Comparison of ENCODE assay signal across 10 cellular contexts in genomic region chr3:12658593-12659058, GRCh38. TPM values are rescaled to one million over a fixed set of nuclear protein-coding genes. Genes with fewer than 3 reads are reported as not detected.
A peak's percentile ranks its signal among the peaks of the same experiment; 100 is the strongest.
DNase-seq lines count a peak whose midpoint lies in the region; ATAC-seq, FAIRE-seq and TF ChIP-seq lines count a peak whose summit lies in the region.
"Had no signal": no experiment of that assay in that cellular context is flagged by ENCODE, and none has a peak within 500 bp of the region (broad histone marks: within the 10 kb centered on the region; RNA-seq: fewer than 3 reads in every experiment).

No MANE protein-coding gene starts in this region.

- H3K27ac ChIP-seq in SJSA1 (peak overlapping the region; percentile 62), HepG2 (ENCODE audit: extremely low read length, insufficient read depth, low read length) (no peak overlapping the region)

- no peak for TF ChIP-seq CTCF in HepG2 (CRISPR knock-in tag; IDR thresholded peaks at IDR 0.05)

- H3K36me3 ChIP-seq in SJSA1 (peaks cover 6% of the 10 kb centered on the region), HepG2 (replicated peaks in 1 of 2; ENCODE audit: control insufficient read depth in 1 of 2, insufficient read depth in 2 of 2, low read length in 2 of 2) (no peaks in the 10 kb centered on the region; a peak in 1 of 5 replicates)

- H3K9ac ChIP-seq in HepG2 (ENCODE audit: insufficient read depth, low read depth, low read length), result no peak overlapping the region

- TF ChIP-seq EP300 in HepG2 (IDR thresholded peaks at IDR 0.05; ENCODE audit: low read depth in 2 of 2, low read length in 2 of 2), result no peak
- no peak for TF ChIP-seq EP300 in HepG2 (CRISPR knock-in tag; IDR thresholded peaks at IDR 0.05; ENCODE audit: borderline replicate concordance)

- H4K20me1 ChIP-seq in HepG2 (ENCODE audit: insufficient read depth, low read length), result peaks cover 31% of the 10 kb centered on the region

- no peak for ATAC-seq in stimulated activated memory B cell treated with anti-CD40 and anti-IgM and Interleukin-4, amounts not matched to agents 10 μg/mL and 1 μg/mL and 100 μg/mL, for 72 hours
- ATAC-seq in HepG2 (no peak), GM21529 (IDR thresholded peaks at IDR 0.05; ENCODE audit: unreplicated experiment) (no peak)

- H3K27me3 Mint-ChIP-seq in stimulated activated memory B cell treated with anti-CD40 and anti-IgM and Interleukin-4, amounts not matched to agents 10 μg/mL and 1 μg/mL and 100 μg/mL, for 72 hours, result no peaks in the 10 kb centered on the region

- intact Hi-C loops in HepG2 (cut with micrococcal nuclease; ENCODE audit: unreplicated experiment), result no loop called here

- H3K9me3 ChIP-seq in SJSA1 (replicated peaks) (no peaks in the 10 kb centered on the region), HepG2 (ENCODE audit: low read length) (no peaks in the 10 kb centered on the region)

- no peak for TF ChIP-seq POLR2A in HepG2 (IDR thresholded peaks at IDR 0.05; ENCODE audit: insufficient read depth in 1 of 2, low read depth in 2 of 2, low read length in 2 of 2)

- in situ Hi-C loops in HepG2 (cut with HindIII; ENCODE audit: extremely low pct_ligation_motif_present, low pct_unique_long_range_greater_than_20kb), result no loop called here

- no peaks in the 10 kb centered on the region for H3K9me3 Mint-ChIP-seq in stimulated activated memory B cell treated with anti-CD40 and anti-IgM and Interleukin-4, amounts not matched to agents 10 μg/mL and 1 μg/mL and 100 μg/mL, for 72 hours

- H3K79me2 ChIP-seq in HepG2 (ENCODE audit: insufficient read depth, low read length), result peaks cover 100% of the 10 kb centered on the region

- DNase-seq in GM04504 (ENCODE audit: low read depth) (peak; percentile 93), SJSA1 (ENCODE audit: low read depth in 1 of 2, low spot score in 2 of 2) (peak in 1 of 2 experiments; percentile 69), fibroblast of peridontal ligament (ENCODE audit: extremely low read depth) (peak; percentile 98), SHP77 treated with DMSO at 0.1 percent for 48 hours (lab: John Stamatoyannopoulos, UW) (no peak), HepG2 (ENCODE audit: low spot score) (no peak)
- DNase-seq in stimulated activated CD8-positive, alpha-beta memory T cell treated with anti-CD3 and anti-CD28 coated beads, Interleukin-4, amount 100 ng/mL, for 48 hours, result no peak
- DNase-seq: cerebellar nuclear complex, NCI-H2081 had no signal

- POLR2A ChIA-PET in HepG2 (lab: Yijun Ruan, JAX), result no interaction called here

- H3K4me1 Mint-ChIP-seq in stimulated activated memory B cell treated with anti-CD40 and anti-IgM and Interleukin-4, amounts not matched to agents 10 μg/mL and 1 μg/mL and 100 μg/mL, for 72 hours, result peaks cover 73% of the 10 kb centered on the region

- H3K4me2 ChIP-seq in HepG2 (ENCODE audit: low read depth, low read length), result no peak overlapping the region

- peaks cover 4% of the 10 kb centered on the region for H3K36me3 Mint-ChIP-seq in stimulated activated memory B cell treated with anti-CD40 and anti-IgM and Interleukin-4, amounts not matched to agents 10 μg/mL and 1 μg/mL and 100 μg/mL, for 72 hours

- no peak for TF ChIP-seq RAD21 in HepG2 (CRISPR knock-in tag; IDR thresholded peaks at IDR 0.05)

- 93% methylated on average over 4 of the region's 4 CpGs for WGBS in HepG2 (ENCODE audit: low lambda C conversion rate)

- no TSS peak for BruUV-seq in HepG2 (replicated peaks; lab: Mats Ljungman, UMichigan)

- CTCF ChIA-PET in HepG2 (lab: Yijun Ruan, JAX; ENCODE audit: low intra/inter-chr PET ratio, low total read pairs), result no interaction called here

- H2AFZ ChIP-seq in HepG2 (ENCODE audit: low read length), result no peak overlapping the region

- no peak for FAIRE-seq in HepG2 (lab: Jason Lieb, UNC)

- H3K4me3 ChIP-seq in SJSA1 (no peak overlapping the region), HepG2 (replicated peaks in 1 of 3; ENCODE audit: insufficient read depth in 1 of 3, low read depth in 2 of 3, low read length in 3 of 3) (no peak overlapping the region)

- peak overlapping the region; percentile 55 for H3K27ac Mint-ChIP-seq in stimulated activated memory B cell treated with anti-CD40 and anti-IgM and Interleukin-4, amounts not matched to agents 10 μg/mL and 1 μg/mL and 100 μg/mL, for 72 hours

- peaks cover 36% of the 10 kb centered on the region for H3K4me1 ChIP-seq in SJSA1 (replicated peaks)
- peaks cover 57% of the 10 kb centered on the region for H3K4me1 ChIP-seq in HepG2 (ENCODE audit: insufficient read depth, low read length)

- peak overlapping the region; percentile 29 for H3K4me3 Mint-ChIP-seq in stimulated activated memory B cell treated with anti-CD40 and anti-IgM and Interleukin-4, amounts not matched to agents 10 μg/mL and 1 μg/mL and 100 μg/mL, for 72 hours

- H3K27me3 ChIP-seq in SJSA1 (replicated peaks), result no peaks in the 10 kb centered on the region
- H3K27me3 ChIP-seq in HepG2 (ENCODE audit: control insufficient read depth in 1 of 2, insufficient read depth in 2 of 2, low read length in 2 of 2), result no peaks in the 10 kb centered on the region; a peak in 1 of 5 replicates

TF ChIP-seq in HepG2, 621 proteins besides CTCF, POLR2A, EP300 and RAD21:
- TF ChIP-seq ELF1 (CRISPR knock-in tag; IDR thresholded peaks at IDR 0.05) (no peak), YY1 (IDR thresholded peaks at IDR 0.05; ENCODE audit: insufficient read depth, insufficient replicate concordance, low read depth, low read length) (no peak), ZBTB42 (CRISPR knock-in tag; IDR thresholded peaks at IDR 0.05) (no peak), HHEX (CRISPR knock-in tag; IDR thresholded peaks at IDR 0.05) (no peak)

RNA-seq across cellular contexts. Expression of gene RAF1, which starts 5.3 kb away (rescaled TPM):
- total RNA-seq in SJSA1 (2014; rRNA removed; shearing (Covaris generic)), result 62.1 and 91.4 TPM in 2 replicates
- total RNA-seq in HepG2 (2016; rRNA removed; fragmentation: Illumina TruSeq; extraction: Trizol), result 59.0 and 72.2 TPM in 2 replicates
- 14.3 and 16.7 TPM in 2 replicates for total RNA-seq in HepG2 (2016; cell fraction: cytosol; rRNA removed; fragmentation: Illumina TruSeq; extraction: Trizol; ENCODE audit: low read depth)
- total RNA-seq in HepG2 (2016; cell fraction: insoluble cytoplasmic fraction; rRNA removed; fragmentation: Illumina TruSeq; extraction: Trizol), result 57.7 and 70.4 TPM in 2 replicates
- 53.2 and 54.8 TPM in 2 replicates for total RNA-seq in HepG2 (2016; cell fraction: membrane; rRNA removed; fragmentation: Illumina TruSeq; extraction: Trizol)
- 80.2 and 92.0 TPM in 2 replicates for total RNA-seq in HepG2 (2016; cell fraction: nucleus; rRNA removed; fragmentation: Illumina TruSeq; extraction: Trizol)
- polyA plus RNA-seq in HepG2 (2011; rRNA removed), result 91.4 and 99.3 TPM in 2 replicates
- 54.5 and 60.0 TPM in 2 replicates for polyA plus RNA-seq in HepG2 (2011; cell fraction: cytosol; rRNA removed)
- 118 and 126 TPM in 2 replicates for polyA plus RNA-seq in HepG2 (2011; cell fraction: nucleus; rRNA removed)
- 46.1 and 53.2 TPM in 2 replicates for polyA plus RNA-seq in HepG2 (2012)
- polyA plus RNA-seq in HepG2 (2016; cell fraction: cytosol; fragmentation: Illumina TruSeq; extraction: Trizol; ENCODE audit: low read depth), result 9.5 and 10.3 TPM in 2 replicates
- 48.0 and 52.7 TPM in 2 replicates for polyA plus RNA-seq in HepG2 (2016; cell fraction: insoluble cytoplasmic fraction; fragmentation: Illumina TruSeq; extraction: Trizol; ENCODE audit: low read depth)
- 32.4 and 34.3 TPM in 2 replicates for polyA plus RNA-seq in HepG2 (2016; cell fraction: membrane; fragmentation: Illumina TruSeq; extraction: Trizol; ENCODE audit: low read depth)
- polyA plus RNA-seq in HepG2 (2016; cell fraction: nucleus; fragmentation: Illumina TruSeq; extraction: Trizol; ENCODE audit: insufficient read depth, low read depth), result 154 and 158 TPM in 2 replicates
- polyA minus RNA-seq in HepG2 (2011; rRNA and poly(A)+ RNA removed; ENCODE audit: low replicate concordance), result 194 and 317 TPM in 2 replicates
- polyA minus RNA-seq in HepG2 (2011; cell fraction: cytosol; rRNA and poly(A)+ RNA removed), result 49.2 and 50.8 TPM in 2 replicates
- 132 and 164 TPM in 2 replicates for polyA minus RNA-seq in HepG2 (2011; cell fraction: nucleus; rRNA and poly(A)+ RNA removed)

Comparison
In these comparisons a context has a peak if more than half of its experiments do, and no peak if none do; other contexts are left out.
1. DNase-seq: peak in GM04504 (single experiment) and fibroblast of peridontal ligament (single experiment); none in stimulated activated CD8-positive, alpha-beta memory T cell treated with anti-CD3 and anti-CD28 coated beads, Interleukin-4, amount 100 ng/mL, for 48 hours (single experiment), SHP77 treated with DMSO at 0.1 percent for 48 hours (single experiment) and HepG2 (single experiment).